In genomic region chr7:150968698-150969482, GRCh38 we compare ENCODE assay signal across 17 cellular contexts. TPM values are rescaled to one million over a fixed set of nuclear protein-coding genes. Genes with fewer than 3 reads are reported as not detected.
DNase-seq lines count a peak whose midpoint lies in the region; ATAC-seq, FAIRE-seq and TF ChIP-seq lines count a peak whose summit lies in the region.
"Had no signal": no experiment of that assay in that cellular context is flagged by ENCODE, and none has a peak within 500 bp of the region (broad histone marks: within the 10 kb centered on the region; RNA-seq: fewer than 3 reads in every experiment).

No MANE protein-coding gene starts in this region.

- no peak overlapping the region; the same call in 1 of the 2 replicates for H3K4me2 ChIP-seq in K562 (ENCODE audit: insufficient read depth, low read length)

- no peak overlapping the region; the same call in 2 of the 3 replicates for H3K27ac ChIP-seq in K562 (ENCODE audit: extremely low read depth, low read depth, low read length)
- peak overlapping the region; percentile 79 for H3K27ac ChIP-seq in muscle layer of colon (ENCODE audit: low read depth, low read length)
- H3K27ac ChIP-seq: breast epithelium, upper lobe of left lung had no signal

- in situ Hi-C loops in K562 (cut with MboI), result no loop called here
- in situ Hi-C loops in GM13976 (cut with MboI; ENCODE audit: low sequenced_read_pairs, unreplicated experiment), result no loop called here

- H3K4me1 ChIP-seq in K562 (replicated peaks in 1 of 2; ENCODE audit: control insufficient read depth in 2 of 2, insufficient read depth in 2 of 2, low read length in 2 of 2) (peaks cover 55 to 68% of the 10 kb centered on the region in 2 experiments), muscle layer of colon (ENCODE audit: insufficient read depth, low read length) (peaks cover 93% of the 10 kb centered on the region)
- H3K4me1 ChIP-seq: breast epithelium had no signal

- TF ChIP-seq CTCF in K562 (IDR thresholded peaks at IDR 0.05 in 2 of 3, conservative IDR thresholded peaks at IDR 0.05 in 1 of 3; ENCODE audit: insufficient read depth in 2 of 3, low read depth in 1 of 3, low read length in 3 of 3) (no peak), GM13976 (IDR thresholded peaks at IDR 0.05; ENCODE audit: borderline replicate concordance, control extremely low read depth, extremely low read depth, insufficient read depth, missing control alignments) (no peak), GM20000 (IDR thresholded peaks at IDR 0.05; ENCODE audit: extremely low read depth, missing control alignments) (no peak)

- 49% methylated on average over 17 of the region's 17 CpGs for WGBS in K562 (ENCODE audit: insufficient coverage, low coverage, missing lambda C conversion rate)

- no peaks in the 10 kb centered on the region for H3K27me3 ChIP-seq in K562 (ENCODE audit: control insufficient read depth in 2 of 2, insufficient read depth in 2 of 2, low read length in 2 of 2)
- H3K27me3 ChIP-seq in muscle layer of colon (ENCODE audit: control insufficient read depth in 1 of 2, insufficient read depth in 2 of 2, low read length in 2 of 2), result no peaks in the 10 kb centered on the region
- H3K27me3 ChIP-seq: dorsolateral prefrontal cortex had no signal

- CTCF ChIA-PET in K562 (lab: Yijun Ruan, JAX; ENCODE audit: low intra/inter-chr PET ratio), result no interaction called here

- no peak overlapping the region for H3K4me3 ChIP-seq in K562
- H3K4me3 ChIP-seq in muscle layer of colon (ENCODE audit: low read depth in 1 of 2, low read length in 2 of 2), result peak overlapping the region in 1 of 2 donors; percentile 39
- H3K4me3 ChIP-seq: breast epithelium, dorsolateral prefrontal cortex, upper lobe of left lung had no signal

- peak overlapping the region in 1 of 2 experiments; percentile 65; a peak in 2 of 4 replicates for H3K9ac ChIP-seq in K562 (ENCODE audit: insufficient read depth in 1 of 2, low read depth in 2 of 2, low read length in 2 of 2)
- H3K9ac ChIP-seq in muscle layer of colon (ENCODE audit: low read length), result peak overlapping the region; percentile 53

- H2AFZ ChIP-seq in K562 (ENCODE audit: low read depth, low read length), result no peak overlapping the region

- BruUV-seq in K562 (replicated peaks; lab: Mats Ljungman, UMichigan), result no TSS peak

- H3K9me1 ChIP-seq in K562 (ENCODE audit: control insufficient read depth, insufficient read depth, low read length), result peaks cover 5% of the 10 kb centered on the region

- no peak for TF ChIP-seq POLR2A in K562 (conservative IDR thresholded peaks at IDR 0.05)

- no peaks in the 10 kb centered on the region for H4K20me1 ChIP-seq in K562 (replicated peaks; ENCODE audit: control insufficient read depth, insufficient read depth, low read length)

- H3K9me3 ChIP-seq in K562 (replicated peaks; ENCODE audit: control insufficient read depth, insufficient read depth, low read depth, low read length), result no peaks in the 10 kb centered on the region
- no peaks in the 10 kb centered on the region for H3K9me3 ChIP-seq in muscle layer of colon (ENCODE audit: low read length)
- H3K9me3 ChIP-seq: breast epithelium, upper lobe of left lung had no signal

- H3K79me2 ChIP-seq in K562 (ENCODE audit: control insufficient read depth, insufficient read depth, low read length), result peaks cover 14% of the 10 kb centered on the region

- no peak for TF ChIP-seq RAD21 in K562 (CRISPR knock-in tag; conservative IDR thresholded peaks at IDR 0.05 in 1 of 2, IDR thresholded peaks at IDR 0.05 in 1 of 2)

- peak; percentile 41 for DNase-seq in DMS79 treated with DMSO at 0.1 percent for 48 hours (lab: John Stamatoyannopoulos, UW)
- DNase-seq in NCI-H1092 (lab: John Stamatoyannopoulos, UW), result peak; percentile 38
- DNase-seq in K562 (ENCODE audit: extremely low read depth in 1 of 4, low spot score in 3 of 4), result peak in 1 of 4 experiments; percentile 32
- DNase-seq in dermis blood vessel endothelial cell, result no peak
- no peak for DNase-seq in GM13976 (ENCODE audit: low spot score)
- no peak for DNase-seq in A172 (ENCODE audit: low spot score)
- DNase-seq in GM20000 (ENCODE audit: low spot score), result no peak
- DNase-seq: HCEC 1CT, Kasumi-1, mesenchymal stem cell, nephron progenitor cell, upper lobe of left lung had no signal

- intact Hi-C loops in K562 (cut with micrococcal nuclease), result loop anchor here (10.0 kb wide), 1 partner anchor 206 kb away; no protein-coding TSS in a partner anchor

- TF ChIP-seq EP300 in K562 (IDR thresholded peaks at IDR 0.05; ENCODE audit: low read length), result peak; percentile 68; the same call in 1 of the 2 replicates

- FAIRE-seq in K562 (lab: Jason Lieb, UNC), result no peak
- FAIRE-seq: islet of Langerhans had no signal

- peaks cover 27% of the 10 kb centered on the region; the same call in 2 of the 3 replicates for H3K36me3 ChIP-seq in K562 (ENCODE audit: control insufficient read depth, insufficient read depth, low read length)
- no peaks in the 10 kb centered on the region for H3K36me3 ChIP-seq in muscle layer of colon (ENCODE audit: insufficient read depth, low read length)
- H3K36me3 ChIP-seq: breast epithelium, upper lobe of left lung had no signal

- POLR2A ChIA-PET in K562 (lab: Yijun Ruan, JAX), result interaction anchor here (0.5 to 2.9 kb wide), 11 partner anchors 10 to 494 kb away, joined by 3 to 11 read pairs (median 4); no protein-coding TSS in a partner anchor

- ATAC-seq in K562, result peak; percentile 24
- ATAC-seq: WTC11 had no signal

RNA-seq across cellular contexts. Expression of gene KCNH2, which starts 9.2 kb away (rescaled TPM):
- 101 and 344 TPM in 2 replicates for total RNA-seq in K562 (2011; cell fraction: chromatin; rRNA removed; ENCODE audit: low replicate concordance)
- total RNA-seq in K562 (2011; cell fraction: nucleolus; rRNA removed), result 421 and 427 TPM in 2 replicates
- 291 and 342 TPM in 2 replicates for total RNA-seq in K562 (2011; cell fraction: nucleoplasm; rRNA removed)
- 326 and 470 TPM in 2 replicates for total RNA-seq in K562 (2014; rRNA removed)
- total RNA-seq in K562 (2014; rRNA removed; fragmentation: Illumina TruSeq; extraction: Trizol), result 63.4 and 97.8 TPM in 2 replicates
- 215 and 218 TPM in 2 replicates for total RNA-seq in K562 (2015; rRNA removed; fragmentation: Illumina TruSeq; extraction: Trizol)
- 368 and 385 TPM in 2 replicates for total RNA-seq in K562 (2021)
- polyA plus RNA-seq in K562 (2011; rRNA removed), result 125 and 154 TPM in 2 replicates
- 184 and 684 TPM in 2 replicates for polyA plus RNA-seq in K562 (2011; cell fraction: cytosol; rRNA removed)
- 202 and 446 TPM in 2 replicates for polyA plus RNA-seq in K562 (2011; cell fraction: nucleus; rRNA removed)
- 270 and 304 TPM in 2 replicates for polyA plus RNA-seq in K562 (2012)
- 222 and 298 TPM in 2 replicates for polyA plus RNA-seq in K562 (2014; fragmentation: Illumina TruSeq; extraction: Trizol)
- 10 to 100 TPM; 18.1 to 29.0 TPM for polyA plus RNA-seq in K562 (2014; fragmentation: Nextera tagmentation; extraction: Ambion mirVana)
- 251 and 295 TPM in 2 replicates for polyA plus RNA-seq in K562 (2014; rRNA removed)
- 46.2 and 123 TPM in 2 replicates for polyA minus RNA-seq in K562 (2011; rRNA and poly(A)+ RNA removed)
- polyA minus RNA-seq in K562 (2011; cell fraction: cytosol; rRNA and poly(A)+ RNA removed), result 133 and 200 TPM in 2 replicates
- polyA minus RNA-seq in K562 (2011; cell fraction: nucleus; rRNA and poly(A)+ RNA removed), result 111 and 144 TPM in 2 replicates
- under 0.01 TPM in 1 of 2 replicates, not detected in the other for total RNA-seq in dermis blood vessel endothelial cell
- total RNA-seq in A172 (2014; rRNA removed; shearing (Covaris generic)), result 1.7 and 3.5 TPM in 2 replicates

RNA-seq across cellular contexts. Expression of gene NOS3, which starts 21.9 kb away (rescaled TPM):
- 17.7 and 69.8 TPM in 2 replicates for total RNA-seq in K562 (2011; cell fraction: chromatin; rRNA removed; ENCODE audit: low replicate concordance)
- total RNA-seq in K562 (2011; cell fraction: nucleolus; rRNA removed), result 82.0 and 87.6 TPM in 2 replicates
- 40.3 and 46.6 TPM in 2 replicates for total RNA-seq in K562 (2011; cell fraction: nucleoplasm; rRNA removed)
- total RNA-seq in K562 (2014; rRNA removed), result 121 and 170 TPM in 2 replicates
- 3.1 and 4.3 TPM in 2 replicates for total RNA-seq in K562 (2014; rRNA removed; fragmentation: Illumina TruSeq; extraction: Trizol)
- total RNA-seq in K562 (2015; rRNA removed; fragmentation: Illumina TruSeq; extraction: Trizol), result 43.2 and 45.8 TPM in 2 replicates
- total RNA-seq in K562 (2021), result 111 and 124 TPM in 2 replicates
- polyA plus RNA-seq in K562 (2011; rRNA removed), result 23.6 and 47.3 TPM in 2 replicates
- polyA plus RNA-seq in K562 (2011; cell fraction: cytosol; rRNA removed), result 58.9 and 221 TPM in 2 replicates
- 50.4 and 106 TPM in 2 replicates for polyA plus RNA-seq in K562 (2011; cell fraction: nucleus; rRNA removed)
- 87.2 and 107 TPM in 2 replicates for polyA plus RNA-seq in K562 (2012)
- polyA plus RNA-seq in K562 (2014; fragmentation: Illumina TruSeq; extraction: Trizol), result 23.6 and 88.1 TPM in 2 replicates
- polyA plus RNA-seq in K562 (2014; fragmentation: Nextera tagmentation; extraction: Ambion mirVana), result 1 to 10 TPM; 1.1 to 2.9 TPM
- polyA plus RNA-seq in K562 (2014; rRNA removed), result 102 and 118 TPM in 2 replicates
- polyA minus RNA-seq in K562 (2011; rRNA and poly(A)+ RNA removed), result 11.7 and 21.2 TPM in 2 replicates
- 65.3 and 77.5 TPM in 2 replicates for polyA minus RNA-seq in K562 (2011; cell fraction: cytosol; rRNA and poly(A)+ RNA removed)
- polyA minus RNA-seq in K562 (2011; cell fraction: nucleus; rRNA and poly(A)+ RNA removed), result 35.9 and 37.0 TPM in 2 replicates
- total RNA-seq in dermis blood vessel endothelial cell, result 33.4 and 103 TPM in 2 replicates
- total RNA-seq in A172 (2014; rRNA removed; shearing (Covaris generic)), result 0.74 and 2.5 TPM in 2 replicates

RNA-seq across cellular contexts. Expression of gene ATG9B, which starts 55.4 kb away (rescaled TPM):
- 3.9 and 10.1 TPM in 2 replicates for total RNA-seq in K562 (2011; cell fraction: chromatin; rRNA removed; ENCODE audit: low replicate concordance)
- total RNA-seq in K562 (2011; cell fraction: nucleolus; rRNA removed), result 5.8 and 7.7 TPM in 2 replicates
- total RNA-seq in K562 (2011; cell fraction: nucleoplasm; rRNA removed), result 4.8 and 12.4 TPM in 2 replicates
- 2.0 and 2.1 TPM in 2 replicates for total RNA-seq in K562 (2014; rRNA removed)
- 0.64 and 1.2 TPM in 2 replicates for total RNA-seq in K562 (2014; rRNA removed; fragmentation: Illumina TruSeq; extraction: Trizol)
- 0.29 and 0.90 TPM in 2 replicates for total RNA-seq in K562 (2015; rRNA removed; fragmentation: Illumina TruSeq; extraction: Trizol)
- total RNA-seq in K562 (2021), result 2.2 and 4.7 TPM in 2 replicates
- polyA plus RNA-seq in K562 (2011; rRNA removed), result 1.3 and 1.7 TPM in 2 replicates
- polyA plus RNA-seq in K562 (2011; cell fraction: cytosol; rRNA removed), result 1.2 and 1.7 TPM in 2 replicates
- 5.9 and 13.7 TPM in 2 replicates for polyA plus RNA-seq in K562 (2011; cell fraction: nucleus; rRNA removed)
- polyA plus RNA-seq in K562 (2012), result 6.6 and 7.2 TPM in 2 replicates
- polyA plus RNA-seq in K562 (2014; fragmentation: Illumina TruSeq; extraction: Trizol), result 0.92 and 1.4 TPM in 2 replicates
- polyA plus RNA-seq in K562 (2014; fragmentation: Nextera tagmentation; extraction: Ambion mirVana), result 1 to 10 TPM; 5.0 to 6.9 TPM
- 2.7 and 8.0 TPM in 2 replicates for polyA plus RNA-seq in K562 (2014; rRNA removed)
- polyA minus RNA-seq in K562 (2011; rRNA and poly(A)+ RNA removed), result 0.27 and 0.63 TPM in 2 replicates
- not detected in 2 replicates for polyA minus RNA-seq in K562 (2011; cell fraction: cytosol; rRNA and poly(A)+ RNA removed)
- 1.00 and 2.6 TPM in 2 replicates for polyA minus RNA-seq in K562 (2011; cell fraction: nucleus; rRNA and poly(A)+ RNA removed)
- 0.28 TPM in 1 of 2 replicates, not detected in the other for total RNA-seq in dermis blood vessel endothelial cell
- total RNA-seq in A172 (2014; rRNA removed; shearing (Covaris generic)), result not detected in 2 replicates

RNA-seq across cellular contexts. Expression of gene ABCB8, which starts 59.4 kb away (rescaled TPM):
- 193 and 406 TPM in 2 replicates for total RNA-seq in K562 (2011; cell fraction: chromatin; rRNA removed; ENCODE audit: low replicate concordance)
- total RNA-seq in K562 (2011; cell fraction: nucleolus; rRNA removed), result 266 and 270 TPM in 2 replicates
- total RNA-seq in K562 (2011; cell fraction: nucleoplasm; rRNA removed), result 209 and 255 TPM in 2 replicates
- total RNA-seq in K562 (2014; rRNA removed), result 63.5 and 79.1 TPM in 2 replicates
- total RNA-seq in K562 (2014; rRNA removed; fragmentation: Illumina TruSeq; extraction: Trizol), result 16.9 and 21.9 TPM in 2 replicates
- 36.3 and 38.0 TPM in 2 replicates for total RNA-seq in K562 (2015; rRNA removed; fragmentation: Illumina TruSeq; extraction: Trizol)
- 106 and 109 TPM in 2 replicates for total RNA-seq in K562 (2021)
- polyA plus RNA-seq in K562 (2011; rRNA removed), result 27.0 and 42.2 TPM in 2 replicates
- polyA plus RNA-seq in K562 (2011; cell fraction: cytosol; rRNA removed), result 44.7 and 109 TPM in 2 replicates
- 87.0 and 201 TPM in 2 replicates for polyA plus RNA-seq in K562 (2011; cell fraction: nucleus; rRNA removed)
- 64.3 and 65.5 TPM in 2 replicates for polyA plus RNA-seq in K562 (2012)
- 61.4 and 89.2 TPM in 2 replicates for polyA plus RNA-seq in K562 (2014; fragmentation: Illumina TruSeq; extraction: Trizol)
- 1 to 10 TPM; 7.6 to 9.2 TPM for polyA plus RNA-seq in K562 (2014; fragmentation: Nextera tagmentation; extraction: Ambion mirVana)
- polyA plus RNA-seq in K562 (2014; rRNA removed), result 73.6 and 81.3 TPM in 2 replicates
- polyA minus RNA-seq in K562 (2011; rRNA and poly(A)+ RNA removed), result 23.8 and 38.7 TPM in 2 replicates
- 44.9 and 63.6 TPM in 2 replicates for polyA minus RNA-seq in K562 (2011; cell fraction: cytosol; rRNA and poly(A)+ RNA removed)
- 54.3 and 64.6 TPM in 2 replicates for polyA minus RNA-seq in K562 (2011; cell fraction: nucleus; rRNA and poly(A)+ RNA removed)
- total RNA-seq in dermis blood vessel endothelial cell, result 20.4 and 38.2 TPM in 2 replicates
- total RNA-seq in A172 (2014; rRNA removed; shearing (Covaris generic)), result 35.6 and 40.2 TPM in 2 replicates

Comparison
In these comparisons a context has a peak if more than half of its experiments do, and no peak if none do; other contexts are left out.
1. DNase-seq: peak in DMS79 treated with DMSO at 0.1 percent for 48 hours (single experiment) and NCI-H1092 (single experiment); none in dermis blood vessel endothelial cell (single experiment), GM13976 (single experiment), A172 (single experiment) and GM20000 (single experiment).
2. RNA of gene KCNH2, which starts 9.2 kb away (total RNA-seq): 63.4 to 470 TPM in K562; 1.7 to 3.5 TPM in A172 and under 0.01 TPM in dermis blood vessel endothelial cell; every median in the first group is over 10 times any median in the second.